Comparison of ENCODE assay signal across 9 cellular contexts in genomic region chr12:111942557-111942956, GRCh38.
DNase-seq lines count a peak whose midpoint lies in the region; ATAC-seq, FAIRE-seq and TF ChIP-seq lines count a peak whose summit lies in the region.
"Had no signal": no experiment of that assay in that cellular context is flagged by ENCODE, and none has a peak within 500 bp of the region (broad histone marks: within the 10 kb centered on the region; RNA-seq: fewer than 3 reads in every experiment).

No MANE protein-coding gene starts in this region.

- intact Hi-C loops in K562 (cut with micrococcal nuclease) (loop anchor here (5.0 kb wide), 1 partner anchor 120 kb away; no protein-coding TSS in a partner anchor), mucosa of descending colon (cut with DNase I, micrococcal nuclease) (no loop called here)

- TF ChIP-seq EP300 in K562 (IDR thresholded peaks at IDR 0.05; ENCODE audit: low read length): no peak

- no peak overlapping the region for H3K4me2 ChIP-seq in K562 (ENCODE audit: insufficient read depth, low read length)

- DNase-seq in NCI-H2171 treated with DMSO at 0.1 percent for 48 hours (lab: John Stamatoyannopoulos, UW) (peak; percentile 9), NCI-H2171 (lab: John Stamatoyannopoulos, UW) (no peak), HS-5 (ENCODE audit: low read depth) (peak; percentile 30), K562 (ENCODE audit: extremely low read depth in 1 of 4, low spot score in 3 of 4) (no peak), mucosa of descending colon (peak in 1 of 3 donors; percentile 82), DMS153 (lab: John Stamatoyannopoulos, UW) (no peak)
- DNase-seq: stimulated activated CD8-positive, alpha-beta memory T cell treated with anti-CD3 and anti-CD28 coated beads, Interleukin-4, amount 100 ng/mL, for 48 hours had no signal

- H4K20me1 ChIP-seq in K562 (replicated peaks; ENCODE audit: control insufficient read depth, insufficient read depth, low read length): no peaks in the 10 kb centered on the region

- WGBS in K562 (ENCODE audit: insufficient coverage, low coverage, missing lambda C conversion rate): 67% methylated on average over 5 of the region's 5 CpGs

- H3K9me1 ChIP-seq in K562 (ENCODE audit: control insufficient read depth, insufficient read depth, low read length): no peaks in the 10 kb centered on the region

- H3K4me1 ChIP-seq in K562 (replicated peaks in 1 of 2; ENCODE audit: control insufficient read depth in 2 of 2, insufficient read depth in 2 of 2, low read length in 2 of 2) (peaks cover 0 to 3% of the 10 kb centered on the region in 2 experiments; a peak in 1 of 5 replicates), mucosa of descending colon (ENCODE audit: low read depth) (no peaks in the 10 kb centered on the region)

- no TSS peak for BruUV-seq in K562 (replicated peaks; lab: Mats Ljungman, UMichigan)

- no peak overlapping the region for H3K4me3 ChIP-seq in K562
- no peak overlapping the region for H3K4me3 ChIP-seq in mucosa of descending colon

- H3K27me3 ChIP-seq in K562 (ENCODE audit: control insufficient read depth in 2 of 2, insufficient read depth in 2 of 2, low read length in 2 of 2): no peaks in the 10 kb centered on the region

- TF ChIP-seq CTCF in K562 (IDR thresholded peaks at IDR 0.05 in 2 of 3, conservative IDR thresholded peaks at IDR 0.05 in 1 of 3; ENCODE audit: insufficient read depth in 2 of 3, low read depth in 1 of 3, low read length in 3 of 3): no peak
- TF ChIP-seq CTCF in mucosa of descending colon (IDR thresholded peaks at IDR 0.05): no peak

- H2AFZ ChIP-seq in K562 (ENCODE audit: low read depth, low read length): no peak overlapping the region

- H3K27ac ChIP-seq in K562 (ENCODE audit: extremely low read depth, low read depth, low read length): no peak overlapping the region

- no peak for ATAC-seq in K562
- ATAC-seq in mucosa of descending colon: peak; percentile 88
- ATAC-seq in HG03108 (IDR thresholded peaks at IDR 0.05; ENCODE audit: unreplicated experiment): no peak
- ATAC-seq in HG03439 (IDR thresholded peaks at IDR 0.05; ENCODE audit: unreplicated experiment): no peak

- H3K9me3 ChIP-seq in K562 (replicated peaks; ENCODE audit: control insufficient read depth, insufficient read depth, low read depth, low read length) (no peaks in the 10 kb centered on the region; the same call in 1 of the 2 replicates), mucosa of descending colon (no peaks in the 10 kb centered on the region)

- TF ChIP-seq RAD21 in K562 (CRISPR knock-in tag; conservative IDR thresholded peaks at IDR 0.05 in 1 of 2, IDR thresholded peaks at IDR 0.05 in 1 of 2): no peak

- no peaks in the 10 kb centered on the region for H3K79me2 ChIP-seq in K562 (ENCODE audit: control insufficient read depth, insufficient read depth, low read length)

- FAIRE-seq in K562 (lab: Jason Lieb, UNC): no peak

- in situ Hi-C loops in K562 (cut with MboI): no loop called here

- no peaks in the 10 kb centered on the region for H3K36me3 ChIP-seq in K562 (ENCODE audit: control insufficient read depth, insufficient read depth, low read length)
- H3K36me3 ChIP-seq in mucosa of descending colon (ENCODE audit: low read depth): no peaks in the 10 kb centered on the region

- no peak for TF ChIP-seq POLR2A in K562 (conservative IDR thresholded peaks at IDR 0.05)

- no peak overlapping the region for H3K9ac ChIP-seq in K562 (ENCODE audit: insufficient read depth in 1 of 2, low read depth in 2 of 2, low read length in 2 of 2)

- CTCF ChIA-PET in K562 (lab: Yijun Ruan, JAX; ENCODE audit: low intra/inter-chr PET ratio): no interaction called here

- POLR2A ChIA-PET in K562 (lab: Yijun Ruan, JAX): interaction anchor here (0.7 kb wide), 1 partner anchor 411 kb away, joined by 3 read pairs; no protein-coding TSS in a partner anchor

TF ChIP-seq in K562, 482 proteins besides CTCF, POLR2A, EP300 and RAD21:
- TF ChIP-seq CREM (IDR thresholded peaks at IDR 0.05; ENCODE audit: low read depth): peak; percentile 44; the same call in 1 of the 2 replicates
- no peak for TF ChIP-seq ARHGAP35 (IDR thresholded peaks at IDR 0.05; ENCODE audit: partially characterized antibody)
- TF ChIP-seq RHOXF2B (CRISPR knock-in tag; conservative IDR thresholded peaks at IDR 0.05): no peak
- TF ChIP-seq ETV1 (tag; conservative IDR thresholded peaks at IDR 0.05; ENCODE audit: low read depth): no peak
- TF ChIP-seq EGR1 (conservative IDR thresholded peaks at IDR 0.05): peak; percentile 84
- TF ChIP-seq ATF6 (CRISPR knock-in tag; IDR thresholded peaks at IDR 0.05): no peak
- peak; percentile 41; the same call in 1 of the 2 replicates for TF ChIP-seq SPI1 (IDR thresholded peaks at IDR 0.05; ENCODE audit: borderline replicate concordance, low read depth, low read length)
- no peak for TF ChIP-seq ZNF41 (CRISPR knock-in tag; conservative IDR thresholded peaks at IDR 0.05)
- TF ChIP-seq HMBOX1 (IDR thresholded peaks at IDR 0.05): no peak
- TF ChIP-seq KAT7 (CRISPR knock-in tag; IDR thresholded peaks at IDR 0.05; ENCODE audit: borderline replicate concordance): no peak
- no peak for TF ChIP-seq MED1 (CRISPR knock-in tag; IDR thresholded peaks at IDR 0.05; ENCODE audit: borderline replicate concordance)
TF ChIP-seq in K562: peak in this region for 3.

Comparison
In these comparisons a context has a peak if more than half of its experiments do, and no peak if none do; other contexts are left out.
1. DNase-seq: peak in NCI-H2171 treated with DMSO at 0.1 percent for 48 hours (single experiment) and HS-5 (single experiment); none in NCI-H2171 (single experiment), K562 (0 of 4) and DMS153 (single experiment).